In genomic region chr5:179818746-179819295, GRCh38 we compare ENCODE assay signal across 8 cellular contexts. TPM values are rescaled to one million over a fixed set of nuclear protein-coding genes. Genes with fewer than 3 reads are reported as not detected.
DNase-seq lines count a peak whose midpoint lies in the region; ATAC-seq and TF ChIP-seq lines count a peak whose summit lies in the region.

No MANE protein-coding gene starts in this region.

- no peaks in the 10 kb centered on the region for H3K27me3 ChIP-seq in CD8-positive, alpha-beta memory T cell (ENCODE audit: insufficient read depth, low read length, poor library complexity, severe bottlenecking)
- H3K27me3 ChIP-seq in neural progenitor cell = peaks cover 34% of the 10 kb centered on the region
- no peaks in the 10 kb centered on the region for H3K27me3 ChIP-seq in stomach smooth muscle (ENCODE audit: control insufficient read depth in 1 of 2, insufficient read depth in 2 of 2, low read length in 2 of 2)

- peaks cover 21% of the 10 kb centered on the region for H3K79me2 ChIP-seq in neural progenitor cell (ENCODE audit: low read depth)

- peak overlapping the region; percentile 86 to 98 (median 94) for H3K27ac Mint-ChIP-seq in CD8-positive, alpha-beta memory T cell
- no peak overlapping the region for H3K27ac Mint-ChIP-seq in neural progenitor cell

- H3F3A ChIP-seq in neural progenitor cell (ENCODE audit: low read depth) = peaks cover 25% of the 10 kb centered on the region

- DNase-seq in CD8-positive, alpha-beta memory T cell = peak; percentile 74 to 95 (median 89)
- DNase-seq in RPMI8226 (peak; percentile 95), activated gamma-delta T cell treated with Interleukin-2 at 50 U/mL for 16 hours (peak; percentile 88), fibroblast of villous mesenchyme (ENCODE audit: low read depth) (peak; percentile 98), neural progenitor cell (ENCODE audit: low spot score) (peak; percentile 54)

- TF ChIP-seq CTCF in fibroblast of villous mesenchyme (IDR thresholded peaks at IDR 0.05; ENCODE audit: insufficient read depth, low read depth, low read length) = no peak
- no peak for TF ChIP-seq CTCF in neural progenitor cell (IDR thresholded peaks at IDR 0.05)

- POLR2A ChIA-PET in CD8-positive, alpha-beta memory T cell (lab: Charles Lee) = interaction anchor here (0.7 to 2.9 kb wide), 7 partner anchors 13 to 195 kb away, joined by 3 to 12 read pairs (median 4); partner anchors contain the start of genes HNRNPH1, LTC4S and MRNIP

- H4K20me1 ChIP-seq in neural progenitor cell (ENCODE audit: low read depth) = peaks cover 31% of the 10 kb centered on the region

- peaks cover 36% of the 10 kb centered on the region for H3K4me1 ChIP-seq in CD8-positive, alpha-beta memory T cell (ENCODE audit: insufficient read depth, low read length)
- peaks cover 26% of the 10 kb centered on the region for H3K4me1 ChIP-seq in neural progenitor cell
- H3K4me1 ChIP-seq in stomach smooth muscle (ENCODE audit: control insufficient read depth, insufficient read depth, low read length) = peaks cover 65% of the 10 kb centered on the region

- no peak overlapping the region for H3K9ac ChIP-seq in neural progenitor cell
- peak overlapping the region; percentile 62 to 95 for H3K9ac ChIP-seq in stomach smooth muscle (ENCODE audit: low read length in 2 of 2)

- peaks cover 0 to 8% of the 10 kb centered on the region in 2 donors for H3K27me3 Mint-ChIP-seq in CD8-positive, alpha-beta memory T cell
- peaks cover 13% of the 10 kb centered on the region for H3K27me3 Mint-ChIP-seq in neural progenitor cell (ENCODE audit: insufficient read depth, low read depth)

- H3K36me3 Mint-ChIP-seq in CD8-positive, alpha-beta memory T cell = peaks cover 0 to 32% (median 2%) of the 10 kb centered on the region in 3 donors
- peaks cover 21% of the 10 kb centered on the region for H3K36me3 Mint-ChIP-seq in neural progenitor cell

- H3K9me3 Mint-ChIP-seq in CD8-positive, alpha-beta memory T cell = peaks cover 0 to 4% (median 0%) of the 10 kb centered on the region in 5 donors
- H3K9me3 Mint-ChIP-seq in neural progenitor cell = peaks cover 4% of the 10 kb centered on the region

- peak overlapping the region; percentile 43 for H3K4me3 ChIP-seq in CD8-positive, alpha-beta memory T cell (ENCODE audit: low read length)
- peak overlapping the region; percentile 24 for H3K4me3 ChIP-seq in fibroblast of villous mesenchyme (ENCODE audit: low read depth, low read length)
- H3K4me3 ChIP-seq in neural progenitor cell = peak overlapping the region; percentile 27
- peak overlapping the region; percentile 89 to 93 for H3K4me3 ChIP-seq in stomach smooth muscle (ENCODE audit: low read length in 2 of 2)

- H2AFZ ChIP-seq in neural progenitor cell (replicated peaks) = no peak overlapping the region

- peak overlapping the region; percentile 60 for H3K4me2 ChIP-seq in neural progenitor cell

- CTCF ChIA-PET in CD8-positive, alpha-beta memory T cell (lab: Charles Lee) = interaction anchor here (1.1 to 2.8 kb wide), 5 partner anchors 15 to 207 kb away, joined by 3 to 21 read pairs (median 4); partner anchors contain the start of gene HNRNPH1

- H3K9me3 ChIP-seq in CD8-positive, alpha-beta memory T cell (ENCODE audit: low read length) = no peaks in the 10 kb centered on the region
- no peaks in the 10 kb centered on the region for H3K9me3 ChIP-seq in neural progenitor cell (ENCODE audit: low read depth)
- no peaks in the 10 kb centered on the region for H3K9me3 ChIP-seq in stomach smooth muscle (ENCODE audit: control insufficient read depth in 2 of 2, low read length in 2 of 2)

- peaks cover 39 to 58% (median 39%) of the 10 kb centered on the region in 3 donors for H3K4me1 Mint-ChIP-seq in CD8-positive, alpha-beta memory T cell
- peaks cover 38% of the 10 kb centered on the region for H3K4me1 Mint-ChIP-seq in neural progenitor cell

- peak overlapping the region; percentile 96 for H3K27ac ChIP-seq in CD8-positive, alpha-beta memory T cell (ENCODE audit: low read depth, low read length)
- H3K27ac ChIP-seq in neural progenitor cell = no peak overlapping the region
- H3K27ac ChIP-seq in stomach smooth muscle (ENCODE audit: low read length) = peak overlapping the region; percentile 99

- H3K36me3 ChIP-seq in CD8-positive, alpha-beta memory T cell (ENCODE audit: insufficient read depth, low read length) = no peaks in the 10 kb centered on the region
- H3K36me3 ChIP-seq in neural progenitor cell = no peaks in the 10 kb centered on the region
- peaks cover 8 to 12% of the 10 kb centered on the region in 2 donors for H3K36me3 ChIP-seq in stomach smooth muscle (ENCODE audit: control insufficient read depth in 2 of 2, insufficient read depth in 2 of 2, low read length in 2 of 2)

- peak; percentile 59 for ATAC-seq in GM19395 (IDR thresholded peaks at IDR 0.05; ENCODE audit: unreplicated experiment)
- ATAC-seq in HG03520 (IDR thresholded peaks at IDR 0.05; ENCODE audit: unreplicated experiment) = peak; percentile 53

- peak overlapping the region; percentile 77 to 94 (median 84) for H3K4me3 Mint-ChIP-seq in CD8-positive, alpha-beta memory T cell
- peak overlapping the region; percentile 82 for H3K4me3 Mint-ChIP-seq in neural progenitor cell

RNA-seq across cellular contexts. Expression of gene SQSTM1, which starts 1.9 kb away (rescaled TPM):
- 100 to 1,000 TPM; 158 to 179 TPM for total RNA-seq in CD8-positive, alpha-beta memory T cell
- polyA plus RNA-seq in CD8-positive, alpha-beta memory T cell = 212 TPM
- 752 and 892 TPM in 2 replicates for total RNA-seq in fibroblast of villous mesenchyme
- 27.6 and 55.0 TPM in 2 replicates for total RNA-seq in neural progenitor cell (ENCODE audit: low replicate concordance)

RNA-seq across cellular contexts. Expression of gene MGAT4B, which starts 12.2 kb away (rescaled TPM):
- total RNA-seq in CD8-positive, alpha-beta memory T cell = 100 to 1,000 TPM in 1 of 2 experiments, 10 to 100 TPM in 1; 94.0 to 103 TPM
- polyA plus RNA-seq in CD8-positive, alpha-beta memory T cell = 21.0 TPM
- 83.8 and 102 TPM in 2 replicates for total RNA-seq in fibroblast of villous mesenchyme
- total RNA-seq in neural progenitor cell (ENCODE audit: low replicate concordance) = 32.1 and 52.9 TPM in 2 replicates

RNA-seq across cellular contexts. Expression of gene LTC4S, which starts 25.0 kb away (rescaled TPM):
- 1 to 10 TPM in 1 of 2 experiments, under 1 TPM in 1; 0.57 to 1.0 TPM for total RNA-seq in CD8-positive, alpha-beta memory T cell
- polyA plus RNA-seq in CD8-positive, alpha-beta memory T cell = 4.0 TPM
- 0.43 TPM in 1 of 2 replicates, not detected in the other for total RNA-seq in fibroblast of villous mesenchyme
- 0.81 TPM in 1 of 2 replicates, not detected in the other for total RNA-seq in neural progenitor cell (ENCODE audit: low replicate concordance)

RNA-seq across cellular contexts. Expression of gene MRNIP, which starts 39.8 kb away (rescaled TPM):
- 10 to 100 TPM; 23.9 to 27.2 TPM for total RNA-seq in CD8-positive, alpha-beta memory T cell
- 17.7 TPM for polyA plus RNA-seq in CD8-positive, alpha-beta memory T cell
- total RNA-seq in fibroblast of villous mesenchyme = 9.0 and 13.0 TPM in 2 replicates
- total RNA-seq in neural progenitor cell (ENCODE audit: low replicate concordance) = 68.5 and 73.5 TPM in 2 replicates

Comparison
In these comparisons a context has a peak if more than half of its experiments do, and no peak if none do; other contexts are left out.
1. H3K4me3 ChIP-seq: peak in every context shown above with its lines; median percentile 91 in stomach smooth muscle; 43 in CD8-positive, alpha-beta memory T cell; 27 in neural progenitor cell; 24 in fibroblast of villous mesenchyme.